29 cellular contexts compared by ENCODE assay signal in the genomic region with DNA sequence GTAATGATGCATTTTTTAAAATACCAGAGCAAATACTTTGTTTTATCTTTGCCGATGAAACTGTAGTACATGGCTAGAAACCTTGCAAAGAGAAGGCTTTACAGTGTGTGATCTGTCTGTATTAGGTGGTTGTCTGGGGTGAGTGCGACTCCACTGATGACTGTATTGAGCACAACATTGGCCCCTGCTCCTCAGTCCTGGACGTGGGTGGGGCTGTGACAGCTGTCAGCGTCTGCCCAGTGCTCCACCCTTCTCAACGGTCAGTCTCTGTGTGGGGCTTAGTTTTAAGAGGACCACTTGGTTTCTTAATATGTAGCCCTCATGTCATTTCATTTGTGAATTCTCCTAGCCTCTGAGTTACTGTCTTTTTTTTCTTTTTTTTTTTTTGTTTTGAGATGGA. TPM values are rescaled to one million over a fixed set of nuclear protein-coding genes. Genes with fewer than 3 reads are reported as not detected.
"Had no signal": no experiment of that assay in that cellular context is flagged by ENCODE, and none has a peak within 500 bp of the region (broad histone marks: within the 10 kb centered on the region; RNA-seq: fewer than 3 reads in every experiment).

No MANE protein-coding gene starts in this region.

- H3K4me1 ChIP-seq: left ventricle myocardium inferior, pancreas, prostate gland, sigmoid colon, stomach, testis, thyroid gland, transverse colon, upper lobe of left lung, vagina had no signal

- H3K27me3 Mint-ChIP-seq: naive thymus-derived CD8-positive, alpha-beta T cell; stimulated activated naive B cell treated with anti-CD40 and anti-IgM and Interleukin-4, amounts not matched to agents 10 μg/mL and 1 μg/mL and 100 μg/mL, for 72 hours had no signal

- H3K4me3 ChIP-seq: left ventricle myocardium inferior, lung, mucosa of descending colon, pancreas, prostate gland, sigmoid colon, smooth muscle cell, stomach, testis, thyroid gland, transverse colon, upper lobe of left lung, vagina had no signal

- H3K4me3 Mint-ChIP-seq: immature natural killer cell; naive thymus-derived CD8-positive, alpha-beta T cell; nephron; neural crest cell; stimulated activated naive B cell treated with anti-CD40 and anti-IgM and Interleukin-4, amounts not matched to agents 10 μg/mL and 1 μg/mL and 100 μg/mL, for 72 hours had no signal

- H3K27ac Mint-ChIP-seq: immature natural killer cell; nephron; stimulated activated naive B cell treated with anti-CD40 and anti-IgM and Interleukin-4, amounts not matched to agents 10 μg/mL and 1 μg/mL and 100 μg/mL, for 72 hours had no signal

- H3K9me3 ChIP-seq: left ventricle myocardium inferior, mucosa of descending colon, pancreas, prostate gland, sigmoid colon, stomach, testis, thyroid gland, transverse colon, upper lobe of left lung, vagina had no signal

- ATAC-seq: mucosa of descending colon; naive thymus-derived CD8-positive, alpha-beta T cell; pancreas; right cardiac atrium; stimulated activated naive B cell treated with anti-CD40 and anti-IgM and Interleukin-4, amounts not matched to agents 10 μg/mL and 1 μg/mL and 100 μg/mL, for 72 hours; stimulated activated naive CD8-positive, alpha-beta T cell treated with anti-CD3 and anti-CD28 coated beads, Interleukin-15, Interleukin-2, amounts not matched to agents 100 U/mL and 50 U/mL, for 24 hours had no signal

- H3K4me2 ChIP-seq: smooth muscle cell had no signal

- H3K4me1 Mint-ChIP-seq: immature natural killer cell; naive thymus-derived CD8-positive, alpha-beta T cell; nephron; neural crest cell had no signal

- H3K9me3 Mint-ChIP-seq: immature natural killer cell; naive thymus-derived CD8-positive, alpha-beta T cell; nephron; neural crest cell; stimulated activated naive B cell treated with anti-CD40 and anti-IgM and Interleukin-4, amounts not matched to agents 10 μg/mL and 1 μg/mL and 100 μg/mL, for 72 hours had no signal

- H3K27me3 ChIP-seq: pancreas, sigmoid colon, stomach, testis, thyroid gland, transverse colon, upper lobe of left lung, vagina had no signal

- DNase-seq: hypothalamus; immature natural killer cell; kidney; left ventricle myocardium inferior; mesendoderm; midbrain; mucosa of descending colon; naive thymus-derived CD8-positive, alpha-beta T cell; nucleus accumbens; pancreas; posterior cingulate gyrus; retina; right cardiac atrium; sigmoid colon; stimulated activated CD4-positive, alpha-beta T cell treated with anti-CD3 and anti-CD28 coated beads, Interleukin-1b, Interleukin-23, amount 100 ng/mL, for 48 hours; stimulated activated CD4-positive, alpha-beta T cell treated with anti-CD3 and anti-CD28 coated beads, Interleukin-2, amount 100 ng/mL, for 48 hours; stimulated activated naive B cell treated with anti-CD40 and anti-IgM and Interleukin-4, amounts not matched to agents 10 μg/mL and 1 μg/mL and 100 μg/mL, for 72 hours; stimulated activated naive CD8-positive, alpha-beta T cell treated with anti-CD3 and anti-CD28 coated beads, Interleukin-15, Interleukin-2, amounts not matched to agents 100 U/mL and 50 U/mL, for 24 hours; stomach; testis; thyroid gland; transverse colon; upper lobe of left lung had no signal

- H3K27ac ChIP-seq: left ventricle myocardium inferior, pancreas, prostate gland, sigmoid colon, stomach, testis, thyroid gland, transverse colon, upper lobe of left lung, vagina had no signal

RNA-seq across cellular contexts. Expression of a gene that starts 17.4 kb away (rescaled TPM):
- polyA plus RNA-seq: immature natural killer cell; naive thymus-derived CD8-positive, alpha-beta T cell had no signal
